In genomic region chr3:134527538-134528186, GRCh38 we compare ENCODE assay signal across 10 cellular contexts.
"Had no signal": no experiment of that assay in that cellular context is flagged by ENCODE, and none has a peak within 500 bp of the region (broad histone marks: within the 10 kb centered on the region; RNA-seq: fewer than 3 reads in every experiment).

No MANE protein-coding gene starts in this region.

- H3K4me3 ChIP-seq: stomach, thoracic aorta, transverse colon had no signal

- H3K4me1 ChIP-seq: stomach, transverse colon had no signal

- H3K27ac ChIP-seq: stomach, thoracic aorta, transverse colon had no signal

- H3K36me3 ChIP-seq: thoracic aorta had no signal

- H3K27me3 ChIP-seq: stomach, transverse colon had no signal

- ATAC-seq: naive thymus-derived CD4-positive, alpha-beta T cell had no signal

- DNase-seq: cerebellar nuclear complex; foreskin melanocyte; small intestine; stimulated activated CD4-positive, alpha-beta T cell treated with anti-CD3 and anti-CD28 coated beads, Interleukin-12 subunit alpha, Interleukin-12 subunit beta, amount 100 ng/mL, for 4 hours; stimulated activated naive CD4-positive, alpha-beta T cell; stomach; substantia nigra; transverse colon had no signal
